ENCODE assay signal across 15 cellular contexts in genomic region chr1:89060091-89060490, GRCh38. TPM values are rescaled to one million over a fixed set of nuclear protein-coding genes. Genes with fewer than 3 reads are reported as not detected.
"Had no signal": no experiment of that assay in that cellular context is flagged by ENCODE, and none has a peak within 500 bp of the region (broad histone marks: within the 10 kb centered on the region; RNA-seq: fewer than 3 reads in every experiment).

No MANE protein-coding gene starts in this region.

- H3K9me3 ChIP-seq: esophagus muscularis mucosa, prostate gland, right lobe of liver, spleen, upper lobe of left lung had no signal

- DNase-seq: activated CD4-positive, alpha-beta memory T cell treated with anti-CD3 and anti-CD28 coated beads for 36 hours; activated CD8-positive, alpha-beta memory T cell treated with anti-CD3 and anti-CD28 coated beads, Interleukin-2, amount 50 U/mL, for 4 hours; activated naive CD4-positive, alpha-beta T cell treated with anti-CD3 and anti-CD28 coated beads for 36 hours; glutamatergic neuron; mammary epithelial cell; nephron progenitor cell; right lobe of liver; spleen; stimulated activated CD4-positive, alpha-beta T cell treated with anti-CD3 and anti-CD28 coated beads, Interleukin-1b, Interleukin-23, amount 100 ng/mL, for 48 hours; stimulated activated naive B cell treated with anti-CD40 and anti-IgM and Interleukin-4, amounts not matched to agents 10 μg/mL and 1 μg/mL and 100 μg/mL, for 72 hours; upper lobe of left lung had no signal

- H3K4me3 ChIP-seq: cardiac muscle cell, esophagus muscularis mucosa, prostate gland, right lobe of liver, upper lobe of left lung had no signal

- H3K4me3 Mint-ChIP-seq: activated CD4-positive, alpha-beta memory T cell treated with anti-CD3 and anti-CD28 coated beads for 36 hours; activated naive CD4-positive, alpha-beta T cell treated with anti-CD3 and anti-CD28 coated beads for 36 hours; nephron progenitor cell; stimulated activated naive B cell treated with anti-CD40 and anti-IgM and Interleukin-4, amounts not matched to agents 10 μg/mL and 1 μg/mL and 100 μg/mL, for 72 hours had no signal

- ATAC-seq: left lobe of liver; right lobe of liver; stimulated activated naive B cell treated with anti-CD40 and anti-IgM and Interleukin-4, amounts not matched to agents 10 μg/mL and 1 μg/mL and 100 μg/mL, for 72 hours had no signal

- H3K27me3 Mint-ChIP-seq: activated CD4-positive, alpha-beta memory T cell treated with anti-CD3 and anti-CD28 coated beads for 36 hours; stimulated activated naive B cell treated with anti-CD40 and anti-IgM and Interleukin-4, amounts not matched to agents 10 μg/mL and 1 μg/mL and 100 μg/mL, for 72 hours had no signal

- H3K27ac Mint-ChIP-seq: activated CD4-positive, alpha-beta memory T cell treated with anti-CD3 and anti-CD28 coated beads for 36 hours; activated naive CD4-positive, alpha-beta T cell treated with anti-CD3 and anti-CD28 coated beads for 36 hours; nephron progenitor cell; stimulated activated naive B cell treated with anti-CD40 and anti-IgM and Interleukin-4, amounts not matched to agents 10 μg/mL and 1 μg/mL and 100 μg/mL, for 72 hours had no signal

- H3K4me1 ChIP-seq: prostate gland had no signal

- H3K27me3 ChIP-seq: cardiac muscle cell, esophagus muscularis mucosa, right lobe of liver, spleen, upper lobe of left lung had no signal

- H3K27ac ChIP-seq: cardiac muscle cell, esophagus muscularis mucosa, prostate gland, right lobe of liver, spleen, upper lobe of left lung had no signal

- H3K36me3 ChIP-seq: cardiac muscle cell, prostate gland had no signal

- H3K9me3 Mint-ChIP-seq: activated CD4-positive, alpha-beta memory T cell treated with anti-CD3 and anti-CD28 coated beads for 36 hours; activated naive CD4-positive, alpha-beta T cell treated with anti-CD3 and anti-CD28 coated beads for 36 hours; nephron progenitor cell; stimulated activated naive B cell treated with anti-CD40 and anti-IgM and Interleukin-4, amounts not matched to agents 10 μg/mL and 1 μg/mL and 100 μg/mL, for 72 hours had no signal

RNA-seq across cellular contexts. Expression of gene GBP3, which starts 37.4 kb away (rescaled TPM):
- polyA plus RNA-seq: cardiac muscle cell had no signal
